In the genomic region with DNA sequence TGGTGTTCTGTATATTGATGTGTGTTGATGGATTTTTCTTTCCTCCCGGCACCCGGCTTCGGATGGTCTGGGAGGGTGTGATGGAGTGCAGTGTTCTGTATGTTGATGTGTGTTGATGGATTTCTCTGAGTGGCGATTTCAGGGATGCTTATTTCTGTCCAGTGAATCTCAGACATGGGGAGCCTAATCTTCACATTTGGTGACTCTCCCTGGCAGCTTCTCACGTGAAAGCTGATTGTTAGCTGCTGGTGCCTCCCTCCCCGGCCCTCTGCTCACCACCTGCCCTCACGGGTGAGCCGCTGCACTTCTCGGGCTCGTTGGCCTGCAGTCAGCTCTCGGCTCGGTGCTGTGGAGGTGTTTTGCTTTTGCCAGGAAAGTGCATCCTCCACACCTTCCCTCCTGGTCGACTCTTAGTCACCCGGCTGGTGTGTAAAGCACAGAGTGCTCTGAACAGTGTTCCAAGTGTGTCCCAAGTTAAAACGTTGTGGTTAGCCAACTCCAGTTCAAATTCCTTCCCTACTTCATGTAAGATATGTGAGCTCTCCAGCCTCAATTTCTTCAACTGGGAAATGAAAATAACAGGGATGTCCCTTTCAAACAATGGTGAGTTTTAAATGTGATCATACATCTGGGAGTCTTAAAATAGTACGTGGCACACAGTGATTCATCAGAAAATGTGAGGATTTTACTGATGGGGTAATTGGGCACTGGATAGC, we compare ENCODE assay signal across 12 cellular contexts. TPM values are rescaled to one million over a fixed set of nuclear protein-coding genes. Genes with fewer than 3 reads are reported as not detected.
A peak's percentile ranks its signal among the peaks of the same experiment; 100 is the strongest.
DNase-seq lines count a peak whose midpoint lies in the region; ATAC-seq, FAIRE-seq and TF ChIP-seq lines count a peak whose summit lies in the region.
"Had no signal": no experiment of that assay in that cellular context is flagged by ENCODE, and none has a peak within 500 bp of the region (broad histone marks: within the 10 kb centered on the region; RNA-seq: fewer than 3 reads in every experiment).

No MANE protein-coding gene starts in this region.

- TF ChIP-seq POLR2A in GM12891 (IDR thresholded peaks at IDR 0.05; ENCODE audit: low read depth, low read length): no peak

- H3K27ac Mint-ChIP-seq in WTC11: peak overlapping the region; percentile 37
- no peak overlapping the region for H3K27ac Mint-ChIP-seq in stimulated activated memory B cell treated with anti-CD40 and anti-IgM and Interleukin-4, amounts not matched to agents 10 μg/mL and 1 μg/mL and 100 μg/mL, for 72 hours

- CTCF ChIA-PET in WTC11 (lab: Charles Lee): interaction anchor here (1.4 kb wide), 1 partner anchor 130 kb away, joined by 3 read pairs; no protein-coding TSS in a partner anchor

- H3K9me3 Mint-ChIP-seq in WTC11: peaks cover 2% of the 10 kb centered on the region; the same call in 1 of the 2 replicates
- no peaks in the 10 kb centered on the region for H3K9me3 Mint-ChIP-seq in stimulated activated memory B cell treated with anti-CD40 and anti-IgM and Interleukin-4, amounts not matched to agents 10 μg/mL and 1 μg/mL and 100 μg/mL, for 72 hours
- H3K9me3 Mint-ChIP-seq: naive B cell had no signal

- H3K27ac ChIP-seq in right atrium auricular region (peak overlapping the region; percentile 58 to 68), substantia nigra (ENCODE audit: low read depth, low read length, poor library complexity, severe bottlenecking) (peak overlapping the region; percentile 66)
- H3K27ac ChIP-seq: body of pancreas had no signal

- no peak overlapping the region for H3K4me3 Mint-ChIP-seq in WTC11
- H3K4me3 Mint-ChIP-seq in stimulated activated memory B cell treated with anti-CD40 and anti-IgM and Interleukin-4, amounts not matched to agents 10 μg/mL and 1 μg/mL and 100 μg/mL, for 72 hours: no peak overlapping the region
- H3K4me3 Mint-ChIP-seq: naive B cell had no signal

- H3K4me1 ChIP-seq in right atrium auricular region: peaks cover 0 to 49% of the 10 kb centered on the region in 2 donors

- ATAC-seq in WTC11 (no peak), GM18907 (IDR thresholded peaks at IDR 0.05; ENCODE audit: unreplicated experiment) (no peak)
- no peak for ATAC-seq in stimulated activated memory B cell treated with anti-CD40 and anti-IgM and Interleukin-4, amounts not matched to agents 10 μg/mL and 1 μg/mL and 100 μg/mL, for 72 hours
- ATAC-seq: body of pancreas had no signal

- H3K36me3 ChIP-seq in right atrium auricular region: no peaks in the 10 kb centered on the region

- POLR2A ChIA-PET in WTC11 (lab: Charles Lee): no interaction called here

- no peak overlapping the region for H3K4me3 ChIP-seq in right atrium auricular region
- H3K4me3 ChIP-seq: body of pancreas had no signal

- no peaks in the 10 kb centered on the region for H3K9me3 ChIP-seq in right atrium auricular region
- H3K9me3 ChIP-seq: body of pancreas had no signal

- H3K27me3 Mint-ChIP-seq in WTC11 (ENCODE audit: low read depth): no peaks in the 10 kb centered on the region
- H3K27me3 Mint-ChIP-seq in stimulated activated memory B cell treated with anti-CD40 and anti-IgM and Interleukin-4, amounts not matched to agents 10 μg/mL and 1 μg/mL and 100 μg/mL, for 72 hours: no peaks in the 10 kb centered on the region
- H3K27me3 Mint-ChIP-seq: naive B cell had no signal

- no peak for FAIRE-seq in GM12891 (lab: Jason Lieb, UNC)

- H3K27me3 ChIP-seq in right atrium auricular region: no peaks in the 10 kb centered on the region
- H3K27me3 ChIP-seq: body of pancreas had no signal

- TF ChIP-seq CTCF in WTC11 (IDR thresholded peaks at IDR 0.05): no peak
- no peak for TF ChIP-seq CTCF in right atrium auricular region (IDR thresholded peaks at IDR 0.05)

- H3K36me3 Mint-ChIP-seq in WTC11: no peaks in the 10 kb centered on the region
- no peaks in the 10 kb centered on the region for H3K36me3 Mint-ChIP-seq in stimulated activated memory B cell treated with anti-CD40 and anti-IgM and Interleukin-4, amounts not matched to agents 10 μg/mL and 1 μg/mL and 100 μg/mL, for 72 hours
- H3K36me3 Mint-ChIP-seq: naive B cell had no signal

- DNase-seq in NCI-H1417 (lab: John Stamatoyannopoulos, UW) (peak; percentile 30 to 65 (median 32)), NCI-H1417 treated with DMSO at 0.1 percent for 48 hours (lab: John Stamatoyannopoulos, UW) (no peak), WTC11 (ENCODE audit: low spot score) (no peak), right atrium auricular region (ENCODE audit: low spot score) (no peak), substantia nigra (lab: John Stamatoyannopoulos, UW) (peak in 2 of 49 donors; percentile 22 to 30), GM12891 (ENCODE audit: insufficient read length, low spot score) (no peak)
- DNase-seq: 8988T, body of pancreas, naive B cell, NCI-H82 had no signal

- H3K4me1 Mint-ChIP-seq in WTC11: peaks cover 65% of the 10 kb centered on the region
- peaks cover 26% of the 10 kb centered on the region for H3K4me1 Mint-ChIP-seq in stimulated activated memory B cell treated with anti-CD40 and anti-IgM and Interleukin-4, amounts not matched to agents 10 μg/mL and 1 μg/mL and 100 μg/mL, for 72 hours

TF ChIP-seq in WTC11, 78 proteins besides CTCF, POLR2A, EP300 and RAD21:
- TF ChIP-seq TEAD4 (CRISPR knock-in tag; IDR thresholded peaks at IDR 0.05): no peak
- TF ChIP-seq CBFB (CRISPR knock-in tag; IDR thresholded peaks at IDR 0.05; ENCODE audit: low read depth): no peak

TF ChIP-seq in GM12891, 5 proteins besides CTCF, POLR2A, EP300 and RAD21:
- TF ChIP-seq SPI1 (IDR thresholded peaks at IDR 0.05; ENCODE audit: low read depth, low read length) (no peak), POLR2AphosphoS5 (IDR thresholded peaks at IDR 0.05; ENCODE audit: low read depth, low read length) (no peak), POU2F2 (IDR thresholded peaks at IDR 0.05; ENCODE audit: low read depth, low read length) (no peak), TAF1 (IDR thresholded peaks at IDR 0.05; ENCODE audit: low read depth, low read length) (no peak), PAX5 (IDR thresholded peaks at IDR 0.05; ENCODE audit: insufficient read depth, low read length, severe bottlenecking) (no peak)

RNA-seq across cellular contexts. Expression of a gene that starts 54.6 kb away (rescaled TPM):
- total RNA-seq in WTC11 (2021): 100 to 133 TPM (median 126 TPM) in 3 replicates
- 10 to 100 TPM; 31.8 to 48.6 TPM for total RNA-seq in right atrium auricular region
- polyA plus RNA-seq in GM12891 (2012; ENCODE audit: low read depth, missing spikeins): 10.7 TPM

Comparison
In these comparisons a context has a peak if more than half of its experiments do, and no peak if none do; other contexts are left out.
1. DNase-seq: peak in NCI-H1417 (3 of 3); none in NCI-H1417 treated with DMSO at 0.1 percent for 48 hours (single experiment), WTC11 (single experiment), right atrium auricular region (single experiment) and GM12891 (single experiment).